In the genomic region with DNA sequence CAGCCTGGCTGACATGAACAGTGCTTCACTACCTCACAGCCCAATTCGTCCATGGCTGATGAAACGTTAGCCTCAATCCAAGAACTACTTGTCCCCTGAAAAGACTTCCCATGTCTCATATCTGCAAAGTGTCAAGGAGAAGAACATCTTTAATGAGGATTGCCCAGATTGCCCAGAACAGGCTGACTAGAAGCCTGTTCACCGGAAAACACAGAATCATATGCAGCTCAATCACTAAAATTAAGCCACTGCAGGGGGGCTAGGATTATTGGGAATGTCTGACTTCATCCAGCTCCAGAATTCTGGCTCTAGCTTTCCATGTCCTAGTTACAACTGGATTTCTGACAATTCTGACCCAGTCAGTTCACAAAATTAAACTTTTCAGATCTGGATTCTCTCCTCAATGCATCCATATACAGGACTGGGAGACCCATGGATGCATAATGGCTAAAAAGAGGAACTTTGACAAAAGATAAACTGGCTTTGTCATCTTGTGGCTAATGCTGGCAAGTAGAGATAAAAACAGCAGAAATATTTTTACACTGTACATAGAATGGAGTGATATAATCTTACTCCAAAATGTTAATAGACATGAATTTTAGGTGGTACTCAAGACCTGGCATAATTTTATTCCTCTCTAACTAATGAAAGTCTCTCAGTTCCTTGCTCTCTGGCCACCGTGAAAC, we compare ENCODE assay signal across 17 cellular contexts.
"Had no signal": no experiment of that assay in that cellular context is flagged by ENCODE, and none has a peak within 500 bp of the region (broad histone marks: within the 10 kb centered on the region; RNA-seq: fewer than 3 reads in every experiment).

No MANE protein-coding gene starts in this region.

- ATAC-seq: activated naive CD8-positive, alpha-beta T cell treated with anti-CD3 and anti-CD28 coated beads, Interleukin-2, amount 50 U/mL, for 24 hours; upper lobe of right lung had no signal

- H3K36me3 ChIP-seq: colonic mucosa, spleen, upper lobe of right lung had no signal

- DNase-seq: activated CD4-positive, CD25-positive, alpha-beta regulatory T cell treated with anti-CD3 and anti-CD28 coated beads, Interleukin-2, amount 50 U/mL, for 72 hours; activated CD8-positive, alpha-beta memory T cell treated with anti-CD3 and anti-CD28 coated beads for 24 hours; activated CD8-positive, alpha-beta memory T cell treated with anti-CD3 and anti-CD28 coated beads, Interleukin-2, amount 50 U/mL, for 48 hours; activated effector memory CD4-positive, alpha-beta T cell treated with Interleukin-2 at 50 U/mL for 16 hours; activated naive CD4-positive, alpha-beta T cell treated with anti-CD3 and anti-CD28 coated beads, Interleukin-2, amount 10 ng/mL, durations not matched to agents 7 days and 5 days; activated naive CD8-positive, alpha-beta T cell treated with anti-CD3 and anti-CD28 coated beads, Interleukin-2, amount 50 U/mL, for 24 hours; activated T-cell treated with anti-CD3 and anti-CD28 coated beads, Interleukin-2, amount 50 U/mL, for 48 hours; anterior cingulate cortex; central memory CD4-positive, alpha-beta T cell; colonic mucosa; occipital lobe; posterior cingulate gyrus; retina; spleen; stimulated activated CD8-positive, alpha-beta memory T cell treated with anti-CD3 and anti-CD28 coated beads, Interleukin-4, amount 100 ng/mL, for 48 hours; stimulated activated naive CD4-positive, alpha-beta T cell; upper lobe of right lung had no signal

- H3K27ac ChIP-seq: colonic mucosa, spleen, upper lobe of right lung had no signal

- H3K9me3 ChIP-seq: colonic mucosa, upper lobe of right lung had no signal

- H3K4me3 ChIP-seq: colonic mucosa, spleen, upper lobe of right lung had no signal

- H3K27me3 ChIP-seq: colonic mucosa, spleen, upper lobe of right lung had no signal

- H3K4me1 ChIP-seq: colonic mucosa, spleen, upper lobe of right lung had no signal
